Comparison of ENCODE assay signal across 1 cellular context in genomic region chr3:141710121-141710520, GRCh38.
TF ChIP-seq lines count a peak whose summit lies in the region.

No MANE protein-coding gene starts in this region.

TF ChIP-seq in HepG2, 621 proteins besides CTCF, POLR2A, EP300 and RAD21:
- TF ChIP-seq ZNF746 (CRISPR knock-in tag; IDR thresholded peaks at IDR 0.05) = no peak
- TF ChIP-seq CEBPB (IDR thresholded peaks at IDR 0.05; ENCODE audit: borderline replicate concordance, low read depth, low read length) = 0 out of 2 replicates have a peak, but pooled peaks have one; percentile 6
